23 cellular contexts compared by ENCODE assay signal in genomic region chr1:30381266-30381665, GRCh38.
"Had no signal": no experiment of that assay in that cellular context is flagged by ENCODE, and none has a peak within 500 bp of the region (broad histone marks: within the 10 kb centered on the region; RNA-seq: fewer than 3 reads in every experiment).

No MANE protein-coding gene starts in this region.

- ATAC-seq: activated CD4-positive, CD25-positive, alpha-beta regulatory T cell treated with anti-CD3 and anti-CD28 coated beads, Interleukin-2, amount 50 U/mL, for 24 hours; activated CD8-positive, alpha-beta T cell treated with anti-CD3 and anti-CD28 coated beads for 36 hours; activated naive CD8-positive, alpha-beta T cell treated with anti-CD3 and anti-CD28 coated beads, Interleukin-2, amount 50 U/mL, for 24 hours; SK-N-SH treated with all-trans-retinoic acid at 6 μM for 48 hours; stimulated activated naive B cell treated with anti-CD40 and anti-IgM and Interleukin-4, amounts not matched to agents 10 μg/mL and 1 μg/mL and 100 μg/mL, for 72 hours; T-cell had no signal

- H3K4me3 ChIP-seq: hepatocyte, left ventricle myocardium inferior, sigmoid colon, smooth muscle cell, upper lobe of left lung had no signal

- H3K4me3 Mint-ChIP-seq: activated CD4-positive, alpha-beta T cell treated with anti-CD3 and anti-CD28 coated beads, Interleukin-2, amount 10 ng/mL, durations not matched to agents 7 days and 5 days; activated CD8-positive, alpha-beta T cell treated with anti-CD3 and anti-CD28 coated beads for 36 hours; activated naive CD8-positive, alpha-beta T cell treated with anti-CD3 and anti-CD28 coated beads, Interleukin-2, amount 50 U/mL, for 24 hours; dendritic cell treated with granulocyte-macrophage colony-stimulating factor and Interleukin-4, amounts not matched to agents 40 ng/mL and 50 ng/mL, for 4 days; nephron progenitor cell; stimulated activated naive B cell treated with anti-CD40 and anti-IgM and Interleukin-4, amounts not matched to agents 10 μg/mL and 1 μg/mL and 100 μg/mL, for 72 hours; T-cell; T-helper 2 cell treated with Interferon-gamma antibody and Interleukin-4, amounts not matched to agents 5 μg/mL and 100 μg/mL, for 36 hours had no signal

- H3K27me3 Mint-ChIP-seq: activated CD4-positive, alpha-beta T cell treated with anti-CD3 and anti-CD28 coated beads, Interleukin-2, amount 10 ng/mL, durations not matched to agents 7 days and 5 days had no signal

- H3K4me1 Mint-ChIP-seq: activated naive CD8-positive, alpha-beta T cell treated with anti-CD3 and anti-CD28 coated beads, Interleukin-2, amount 50 U/mL, for 24 hours had no signal

- H3K27ac ChIP-seq: hepatocyte, left ventricle myocardium inferior, sigmoid colon, upper lobe of left lung, VCaP had no signal

- H3K27me3 ChIP-seq: hepatocyte, upper lobe of left lung had no signal

- H3K9me3 ChIP-seq: left ventricle myocardium inferior, sigmoid colon, upper lobe of left lung had no signal

- H3K27ac Mint-ChIP-seq: activated CD4-positive, alpha-beta T cell treated with anti-CD3 and anti-CD28 coated beads, Interleukin-2, amount 10 ng/mL, durations not matched to agents 7 days and 5 days; activated CD8-positive, alpha-beta T cell treated with anti-CD3 and anti-CD28 coated beads for 36 hours; activated naive CD8-positive, alpha-beta T cell treated with anti-CD3 and anti-CD28 coated beads, Interleukin-2, amount 50 U/mL, for 24 hours; activated T-helper 2 cell treated with anti-CD3 and anti-CD28 coated beads, Interferon-gamma antibody, Interleukin-2, Interleukin-4, amounts not matched to agents 10 μg/mL and 5 μg/mL and 100 μg/mL, durations not matched to agents 14 hours and 24 hours and 36 hours; dendritic cell treated with granulocyte-macrophage colony-stimulating factor and Interleukin-4, amounts not matched to agents 40 ng/mL and 50 ng/mL, for 4 days; nephron progenitor cell; stimulated activated naive B cell treated with anti-CD40 and anti-IgM and Interleukin-4, amounts not matched to agents 10 μg/mL and 1 μg/mL and 100 μg/mL, for 72 hours; T-cell; T-helper 2 cell treated with Interferon-gamma antibody and Interleukin-4, amounts not matched to agents 5 μg/mL and 100 μg/mL, for 36 hours had no signal

- H3K36me3 Mint-ChIP-seq: stimulated activated naive B cell treated with anti-CD40 and anti-IgM and Interleukin-4, amounts not matched to agents 10 μg/mL and 1 μg/mL and 100 μg/mL, for 72 hours; T-cell had no signal

- H3K9me3 Mint-ChIP-seq: activated CD4-positive, alpha-beta T cell treated with anti-CD3 and anti-CD28 coated beads, Interleukin-2, amount 10 ng/mL, durations not matched to agents 7 days and 5 days; activated CD8-positive, alpha-beta T cell treated with anti-CD3 and anti-CD28 coated beads for 36 hours; activated naive CD8-positive, alpha-beta T cell treated with anti-CD3 and anti-CD28 coated beads, Interleukin-2, amount 50 U/mL, for 24 hours; activated T-helper 2 cell treated with anti-CD3 and anti-CD28 coated beads, Interferon-gamma antibody, Interleukin-2, Interleukin-4, amounts not matched to agents 10 μg/mL and 5 μg/mL and 100 μg/mL, durations not matched to agents 14 hours and 24 hours and 36 hours; dendritic cell treated with granulocyte-macrophage colony-stimulating factor and Interleukin-4, amounts not matched to agents 40 ng/mL and 50 ng/mL, for 4 days; nephron progenitor cell; stimulated activated naive B cell treated with anti-CD40 and anti-IgM and Interleukin-4, amounts not matched to agents 10 μg/mL and 1 μg/mL and 100 μg/mL, for 72 hours; T-cell; T-helper 2 cell treated with Interferon-gamma antibody and Interleukin-4, amounts not matched to agents 5 μg/mL and 100 μg/mL, for 36 hours had no signal

- DNase-seq: activated CD4-positive, alpha-beta T cell treated with anti-CD3 and anti-CD28 coated beads, Interleukin-2, amount 10 ng/mL, durations not matched to agents 7 days and 5 days; activated CD8-positive, alpha-beta T cell treated with anti-CD3 and anti-CD28 coated beads for 36 hours; activated naive CD4-positive, alpha-beta T cell; activated naive CD8-positive, alpha-beta T cell treated with anti-CD3 and anti-CD28 coated beads, Interleukin-2, amount 50 U/mL, for 24 hours; activated T-cell treated with anti-CD3 and anti-CD28 coated beads, Interleukin-2, amount 50 U/mL, for 1 hour; effector CD4-positive, alpha-beta T cell; foreskin melanocyte; left ventricle myocardium inferior; nephron progenitor cell; stimulated activated CD4-positive, alpha-beta T cell treated with anti-CD3 and anti-CD28 coated beads, Interleukin-2, amount 100 ng/mL, for 48 hours; stimulated activated CD8-positive, alpha-beta memory T cell treated with anti-CD3 and anti-CD28 coated beads, Interleukin-4, amount 100 ng/mL, for 48 hours; stimulated activated naive B cell treated with anti-CD40 and anti-IgM and Interleukin-4, amounts not matched to agents 10 μg/mL and 1 μg/mL and 100 μg/mL, for 72 hours; T-cell had no signal

- H3K36me3 ChIP-seq: left ventricle myocardium inferior, sigmoid colon, upper lobe of left lung had no signal
